Comparison of ENCODE assay signal across 21 cellular contexts in genomic region chr19:51468545-51468920, GRCh38.
"Had no signal": no experiment of that assay in that cellular context is flagged by ENCODE, and none has a peak within 500 bp of the region (broad histone marks: within the 10 kb centered on the region; RNA-seq: fewer than 3 reads in every experiment).

No MANE protein-coding gene starts in this region.

- DNase-seq: activated CD4-positive, alpha-beta T cell treated with anti-CD3 and anti-CD28 coated beads, Interleukin-2, amount 50 U/mL, for 1 hour; activated CD8-positive, alpha-beta memory T cell treated with anti-CD3 and anti-CD28 coated beads, Interleukin-2, amount 50 U/mL, for 4 hours; activated CD8-positive, alpha-beta T cell treated with anti-CD3 and anti-CD28 coated beads, Interleukin-2, amount 10 ng/mL, durations not matched to agents 7 days and 5 days; activated effector memory CD4-positive, alpha-beta T cell treated with Interleukin-2 at 50 U/mL for 16 hours; activated naive CD4-positive, alpha-beta T cell treated with anti-CD3 and anti-CD28 coated beads for 36 hours; activated naive CD8-positive, alpha-beta T cell treated with anti-CD3 and anti-CD28 coated beads, Interleukin-2, amount 10 ng/mL, durations not matched to agents 7 days and 5 days; activated T-cell treated with anti-CD3 and anti-CD28 coated beads, Interleukin-2, amount 50 U/mL, for 4 hours; amniotic stem cell; colonic mucosa; esophagus squamous epithelium; gastrocnemius medialis; hippocampal formation; midbrain; natural killer cell; retina; stimulated activated CD4-positive, alpha-beta T cell treated with anti-CD3 and anti-CD28 coated beads, Interleukin-4, amount 100 ng/mL, for 1 hour; stimulated activated naive CD4-positive, alpha-beta T cell treated with Interleukin-2 at 50 U/mL for 16 hours; tibial artery had no signal

- H3K4me3 Mint-ChIP-seq: activated CD8-positive, alpha-beta T cell treated with anti-CD3 and anti-CD28 coated beads, Interleukin-2, amount 10 ng/mL, durations not matched to agents 7 days and 5 days; activated naive CD4-positive, alpha-beta T cell treated with anti-CD3 and anti-CD28 coated beads for 36 hours; activated naive CD8-positive, alpha-beta T cell treated with anti-CD3 and anti-CD28 coated beads, Interleukin-2, amount 10 ng/mL, durations not matched to agents 7 days and 5 days; activated T-cell treated with anti-CD3 and anti-CD28 coated beads, Interleukin-2, amount 50 U/mL, for 4 hours; central memory CD8-positive, alpha-beta T cell; natural killer cell had no signal

- H3K27ac ChIP-seq: breast epithelium, colonic mucosa, esophagus squamous epithelium, gastrocnemius medialis, tibial artery had no signal

- H3K9me3 Mint-ChIP-seq: activated naive CD4-positive, alpha-beta T cell treated with anti-CD3 and anti-CD28 coated beads for 36 hours; activated naive CD8-positive, alpha-beta T cell treated with anti-CD3 and anti-CD28 coated beads, Interleukin-2, amount 10 ng/mL, durations not matched to agents 7 days and 5 days; activated T-cell treated with anti-CD3 and anti-CD28 coated beads, Interleukin-2, amount 50 U/mL, for 4 hours; central memory CD8-positive, alpha-beta T cell; natural killer cell had no signal

- H3K36me3 ChIP-seq: breast epithelium, colonic mucosa, esophagus squamous epithelium, gastrocnemius medialis, tibial artery had no signal

- ATAC-seq: activated CD8-positive, alpha-beta T cell treated with anti-CD3 and anti-CD28 coated beads, Interleukin-2, amount 10 ng/mL, durations not matched to agents 7 days and 5 days; activated T-cell treated with anti-CD3 and anti-CD28 coated beads, Interleukin-2, amount 50 U/mL, for 4 hours; gastrocnemius medialis; natural killer cell had no signal

- H3K27ac Mint-ChIP-seq: activated CD8-positive, alpha-beta T cell treated with anti-CD3 and anti-CD28 coated beads, Interleukin-2, amount 10 ng/mL, durations not matched to agents 7 days and 5 days; activated naive CD4-positive, alpha-beta T cell treated with anti-CD3 and anti-CD28 coated beads for 36 hours; activated naive CD8-positive, alpha-beta T cell treated with anti-CD3 and anti-CD28 coated beads, Interleukin-2, amount 10 ng/mL, durations not matched to agents 7 days and 5 days; natural killer cell; progenitor cell of endocrine pancreas had no signal

- H3K9me3 ChIP-seq: breast epithelium, colonic mucosa, esophagus squamous epithelium, gastrocnemius medialis, tibial artery had no signal
